Comparison of ENCODE assay signal across 14 cellular contexts in the genomic region with DNA sequence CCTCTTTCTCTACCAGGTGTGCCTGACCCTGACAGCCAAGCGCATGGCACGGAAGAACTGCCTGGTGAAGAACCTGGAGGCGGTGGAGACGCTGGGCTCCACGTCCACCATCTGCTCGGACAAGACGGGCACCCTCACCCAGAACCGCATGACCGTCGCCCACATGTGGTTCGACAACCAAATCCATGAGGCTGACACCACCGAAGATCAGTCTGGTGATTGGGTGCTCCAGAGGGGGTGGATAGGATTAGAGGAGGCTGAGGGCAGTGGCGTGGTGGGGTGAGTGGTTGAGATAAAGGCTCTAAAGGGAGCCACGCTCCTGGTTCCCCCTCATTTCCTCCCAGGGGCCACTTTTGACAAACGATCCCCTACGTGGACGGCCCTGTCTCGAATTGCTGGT. TPM values are rescaled to one million over a fixed set of nuclear protein-coding genes. Genes with fewer than 3 reads are reported as not detected.
"Had no signal": no experiment of that assay in that cellular context is flagged by ENCODE, and none has a peak within 500 bp of the region (broad histone marks: within the 10 kb centered on the region; RNA-seq: fewer than 3 reads in every experiment).

No MANE protein-coding gene starts in this region.

- ATAC-seq: naive thymus-derived CD8-positive, alpha-beta T cell; stimulated activated naive CD8-positive, alpha-beta T cell treated with anti-CD3 and anti-CD28 coated beads, Interleukin-15, amount 100 ng/mL, for 72 hours had no signal

- H3K27me3 ChIP-seq: neutrophil, SJSA1, transverse colon had no signal

- H3K4me3 ChIP-seq: SJSA1, transverse colon had no signal

- H3K27ac ChIP-seq: neutrophil had no signal

- DNase-seq: activated effector memory CD4-positive, alpha-beta T cell treated with Interleukin-2 at 50 U/mL for 16 hours; amniotic stem cell; naive thymus-derived CD8-positive, alpha-beta T cell; stimulated activated CD4-positive, alpha-beta T cell treated with anti-CD3 and anti-CD28 coated beads, Interleukin-4, amount 100 ng/mL, for 24 hours; stimulated activated naive CD8-positive, alpha-beta T cell treated with anti-CD3 and anti-CD28 coated beads, Interleukin-15, amount 100 ng/mL, for 72 hours; SW 1271; transverse colon had no signal

- H3K9me3 ChIP-seq: neutrophil, SJSA1, transverse colon had no signal

- H3K36me3 ChIP-seq: neutrophil, SJSA1, transverse colon had no signal

RNA-seq across cellular contexts. Expression of gene ATP1A2, which starts 13.1 kb away (rescaled TPM):
- total RNA-seq: endothelial cell of umbilical vein; lung microvascular endothelial cell; naive thymus-derived CD8-positive, alpha-beta T cell had no signal
- polyA plus RNA-seq: endothelial cell of umbilical vein; naive thymus-derived CD8-positive, alpha-beta T cell had no signal

RNA-seq across cellular contexts. Expression of gene ATP1A4, which starts 22.8 kb away (rescaled TPM):
- total RNA-seq: endothelial cell of umbilical vein; fibroblast of lung; frontal cortex; lung microvascular endothelial cell; naive thymus-derived CD8-positive, alpha-beta T cell; SJSA1 had no signal
- polyA plus RNA-seq: endothelial cell of umbilical vein; fibroblast of lung; naive thymus-derived CD8-positive, alpha-beta T cell had no signal

RNA-seq across cellular contexts. Expression of gene KCNJ9, which starts 47.3 kb away (rescaled TPM):
- total RNA-seq: endothelial cell of umbilical vein; lung microvascular endothelial cell; mononuclear cell; naive thymus-derived CD8-positive, alpha-beta T cell; SJSA1 had no signal
- polyA plus RNA-seq: endothelial cell of umbilical vein, fibroblast of lung had no signal

RNA-seq across cellular contexts. Expression of gene KCNJ10, which starts 58.7 kb away (rescaled TPM):
- total RNA-seq: endothelial cell of umbilical vein; fibroblast of lung; lung microvascular endothelial cell; mononuclear cell; naive thymus-derived CD8-positive, alpha-beta T cell; SJSA1; transverse colon had no signal
- polyA plus RNA-seq: endothelial cell of umbilical vein, fibroblast of lung had no signal
